Comparison of ENCODE assay signal across 9 cellular contexts in genomic region chr3:44339990-44340389, GRCh38. TPM values are rescaled to one million over a fixed set of nuclear protein-coding genes. Genes with fewer than 3 reads are reported as not detected.
A peak's percentile ranks its signal among the peaks of the same experiment; 100 is the strongest.
DNase-seq lines count a peak whose midpoint lies in the region; ATAC-seq and TF ChIP-seq lines count a peak whose summit lies in the region.
"Had no signal": no experiment of that assay in that cellular context is flagged by ENCODE, and none has a peak within 500 bp of the region (broad histone marks: within the 10 kb centered on the region; RNA-seq: fewer than 3 reads in every experiment).

No MANE protein-coding gene starts in this region.

- peaks cover 1% of the 10 kb centered on the region for H3K27me3 Mint-ChIP-seq in glutamatergic neuron (ENCODE audit: unreplicated experiment)

- peak; percentile 49 for DNase-seq in SIG-M5 treated with dmso at 0.1 percent for 504 hours (lab: John Stamatoyannopoulos, UW; ENCODE audit: unreplicated experiment)
- no peak for DNase-seq in SIG-M5 (lab: John Stamatoyannopoulos, UW)
- DNase-seq in glutamatergic neuron, result no peak
- DNase-seq in stimulated activated effector memory CD8-positive, alpha-beta T cell treated with anti-CD3 and anti-CD28 coated beads, Interleukin-12 subunit alpha, Interleukin-12 subunit beta, amount 100 ng/mL, for 72 hours (ENCODE audit: low spot score in 2 of 2), result no peak
- no peak for DNase-seq in T-helper 9 cell
- DNase-seq in RWPE1 (ENCODE audit: low spot score), result no peak
- no peak for DNase-seq in stimulated activated CD4-positive, alpha-beta T cell treated with anti-CD3 and anti-CD28 coated beads, Interleukin-4, amount 100 ng/mL, for 24 hours
- DNase-seq: ACHN had no signal

- H3K27ac Mint-ChIP-seq in glutamatergic neuron (ENCODE audit: unreplicated experiment), result peak overlapping the region; percentile 74
- peak overlapping the region; percentile 96 for H3K27ac Mint-ChIP-seq in stimulated activated effector memory CD8-positive, alpha-beta T cell treated with anti-CD3 and anti-CD28 coated beads, Interleukin-12 subunit alpha, Interleukin-12 subunit beta, amount 100 ng/mL, for 72 hours

- H3K4me3 ChIP-seq in WI38 (ENCODE audit: low read depth, low read length), result peak overlapping the region; percentile 93

- H3K4me3 Mint-ChIP-seq in glutamatergic neuron (ENCODE audit: unreplicated experiment), result peak overlapping the region; percentile 98
- peak overlapping the region; percentile 93 for H3K4me3 Mint-ChIP-seq in stimulated activated effector memory CD8-positive, alpha-beta T cell treated with anti-CD3 and anti-CD28 coated beads, Interleukin-12 subunit alpha, Interleukin-12 subunit beta, amount 100 ng/mL, for 72 hours

- no peak for TF ChIP-seq CTCF in WI38 (IDR thresholded peaks at IDR 0.05; ENCODE audit: low read depth, low read length)
- TF ChIP-seq CTCF in glutamatergic neuron (IDR thresholded peaks at IDR 0.05; ENCODE audit: partially characterized antibody, unreplicated experiment), result no peak
- TF ChIP-seq CTCF in RWPE1 (conservative IDR thresholded peaks at IDR 0.05; ENCODE audit: low read depth), result no peak

- H3K27ac ChIP-seq in RWPE1, result no peak overlapping the region

- POLR2A ChIA-PET in RWPE1 (lab: Yijun Ruan, JAX; ENCODE audit: low non-redundant PET), result no interaction called here

- CTCF ChIA-PET in RWPE1 (lab: Yijun Ruan, JAX), result no interaction called here

- peaks cover 11% of the 10 kb centered on the region for H3K4me1 Mint-ChIP-seq in glutamatergic neuron (ENCODE audit: low read depth, unreplicated experiment)
- H3K4me1 Mint-ChIP-seq in stimulated activated effector memory CD8-positive, alpha-beta T cell treated with anti-CD3 and anti-CD28 coated beads, Interleukin-12 subunit alpha, Interleukin-12 subunit beta, amount 100 ng/mL, for 72 hours, result peaks cover 22% of the 10 kb centered on the region

- no peak for ATAC-seq in stimulated activated effector memory CD8-positive, alpha-beta T cell treated with anti-CD3 and anti-CD28 coated beads, Interleukin-12 subunit alpha, Interleukin-12 subunit beta, amount 100 ng/mL, for 72 hours

- H3K36me3 Mint-ChIP-seq in glutamatergic neuron (ENCODE audit: unreplicated experiment), result no peaks in the 10 kb centered on the region
- H3K36me3 Mint-ChIP-seq in stimulated activated effector memory CD8-positive, alpha-beta T cell treated with anti-CD3 and anti-CD28 coated beads, Interleukin-12 subunit alpha, Interleukin-12 subunit beta, amount 100 ng/mL, for 72 hours, result peaks cover 21% of the 10 kb centered on the region

- H3K9me3 Mint-ChIP-seq in glutamatergic neuron (ENCODE audit: unreplicated experiment), result peaks cover 10% of the 10 kb centered on the region
- no peaks in the 10 kb centered on the region for H3K9me3 Mint-ChIP-seq in stimulated activated effector memory CD8-positive, alpha-beta T cell treated with anti-CD3 and anti-CD28 coated beads, Interleukin-12 subunit alpha, Interleukin-12 subunit beta, amount 100 ng/mL, for 72 hours

RNA-seq across cellular contexts. Expression of gene TCAIM, which starts 1.4 kb away (rescaled TPM):
- 17.1 TPM for total RNA-seq in glutamatergic neuron (ENCODE audit: unreplicated experiment)
